ENCODE assay signal across 16 cellular contexts in genomic region chr16:57123969-57124674, GRCh38. TPM values are rescaled to one million over a fixed set of nuclear protein-coding genes. Genes with fewer than 3 reads are reported as not detected.
DNase-seq lines count a peak whose midpoint lies in the region; ATAC-seq and TF ChIP-seq lines count a peak whose summit lies in the region.
"Had no signal": no experiment of that assay in that cellular context is flagged by ENCODE, and none has a peak within 500 bp of the region (broad histone marks: within the 10 kb centered on the region; RNA-seq: fewer than 3 reads in every experiment).

No MANE protein-coding gene starts in this region.

- H3K27ac ChIP-seq in endodermal cell (ENCODE audit: low read depth, low read length) (no peak overlapping the region), thyroid gland (no peak overlapping the region)

- CTCF ChIA-PET in activated naive CD4-positive, alpha-beta T cell treated with anti-CD3 and anti-CD28 coated beads, Interleukin-2, amount 10 ng/mL, durations not matched to agents 7 days and 5 days (lab: Charles Lee), result no interaction called here
- CTCF ChIA-PET in T-cell (lab: Charles Lee), result no interaction called here

- peaks cover 12% of the 10 kb centered on the region for H3K36me3 Mint-ChIP-seq in activated naive CD4-positive, alpha-beta T cell treated with anti-CD3 and anti-CD28 coated beads, Interleukin-2, amount 10 ng/mL, durations not matched to agents 7 days and 5 days
- H3K36me3 Mint-ChIP-seq in T-cell (no peaks in the 10 kb centered on the region), endodermal cell (ENCODE audit: low read depth) (no peaks in the 10 kb centered on the region)

- H3K4me3 Mint-ChIP-seq in activated naive CD4-positive, alpha-beta T cell treated with anti-CD3 and anti-CD28 coated beads, Interleukin-2, amount 10 ng/mL, durations not matched to agents 7 days and 5 days, result no peak overlapping the region
- H3K4me3 Mint-ChIP-seq in T-cell (peak overlapping the region in 2 of 3 donors; percentile 8 to 65), endodermal cell (no peak overlapping the region)

- 90 to 91% methylated on average over 4 to 11 of the region's 11 CpGs for WGBS in endodermal cell (ENCODE audit: insufficient coverage in 1 of 2, insufficient read length in 1 of 2), 2 experiments
- 52 to 60% methylated on average over 11 of the region's 11 CpGs for WGBS in thyroid gland, 2 donors

- no peak for TF ChIP-seq POLR2A in thyroid gland (IDR thresholded peaks at IDR 0.05)

- POLR2A ChIA-PET in T-cell (lab: Charles Lee), result no interaction called here

- peak overlapping the region; percentile 91 for H3K27ac Mint-ChIP-seq in activated naive CD4-positive, alpha-beta T cell treated with anti-CD3 and anti-CD28 coated beads, Interleukin-2, amount 10 ng/mL, durations not matched to agents 7 days and 5 days
- peak overlapping the region; percentile 88 to 90 for H3K27ac Mint-ChIP-seq in T-cell
- H3K27ac Mint-ChIP-seq in endodermal cell, result peak overlapping the region; percentile 24

- H3K4me1 ChIP-seq in endodermal cell (ENCODE audit: control insufficient read depth, insufficient read depth, low read length), result no peaks in the 10 kb centered on the region
- H3K4me1 ChIP-seq in thyroid gland, result peaks cover 5 to 9% of the 10 kb centered on the region in 2 donors

- TF ChIP-seq CTCF in endodermal cell (conservative IDR thresholded peaks at IDR 0.05) (no peak), thyroid gland (IDR thresholded peaks at IDR 0.05) (no peak)

- ATAC-seq in T-cell (replicated peaks in 1 of 4) (peak in 3 of 4 experiments; percentile 36 to 62 (median 39)), GM21576 (IDR thresholded peaks at IDR 0.05; ENCODE audit: unreplicated experiment) (no peak)
- ATAC-seq: left colon had no signal

- no peak overlapping the region for H3K4me3 ChIP-seq in endodermal cell (ENCODE audit: low read length)
- H3K4me3 ChIP-seq in thyroid gland (replicated peaks in 1 of 3), result no peak overlapping the region
- H3K4me3 ChIP-seq: tibial nerve had no signal

- H3K4me1 Mint-ChIP-seq in activated naive CD4-positive, alpha-beta T cell treated with anti-CD3 and anti-CD28 coated beads, Interleukin-2, amount 10 ng/mL, durations not matched to agents 7 days and 5 days, result peaks cover 58% of the 10 kb centered on the region
- H3K4me1 Mint-ChIP-seq in T-cell (peaks cover 57 to 62% (median 58%) of the 10 kb centered on the region in 3 donors), endodermal cell (no peaks in the 10 kb centered on the region)

- H3K9ac ChIP-seq in endodermal cell (ENCODE audit: extremely low read depth, low read length, poor library complexity, severe bottlenecking), result no peak overlapping the region

- H3K27me3 ChIP-seq in endodermal cell (ENCODE audit: control insufficient read depth, insufficient read depth, low read length, poor library complexity, severe bottlenecking) (no peaks in the 10 kb centered on the region), thyroid gland (no peaks in the 10 kb centered on the region)
- H3K27me3 ChIP-seq: tibial nerve had no signal

- no peaks in the 10 kb centered on the region for H3K9me3 Mint-ChIP-seq in activated naive CD4-positive, alpha-beta T cell treated with anti-CD3 and anti-CD28 coated beads, Interleukin-2, amount 10 ng/mL, durations not matched to agents 7 days and 5 days
- H3K9me3 Mint-ChIP-seq in T-cell, result no peaks in the 10 kb centered on the region
- no peaks in the 10 kb centered on the region for H3K9me3 Mint-ChIP-seq in endodermal cell

- peak; percentile 50 for DNase-seq in activated naive CD4-positive, alpha-beta T cell treated with anti-CD3 and anti-CD28 coated beads, Interleukin-2, amount 10 ng/mL, durations not matched to agents 7 days and 5 days
- DNase-seq in activated naive CD4-positive, alpha-beta T cell (lab: John Stamatoyannopoulos, UW), result no peak
- DNase-seq in T-cell, result peak in 2 of 34 experiments; percentile 10 to 25
- DNase-seq in endodermal cell, result no peak
- peak; percentile 54 for DNase-seq in thyroid gland
- no peak for DNase-seq in AG08396 (ENCODE audit: low spot score)
- no peak for DNase-seq in NCI-H82 treated with DMSO at 0.1 percent for 48 hours (lab: John Stamatoyannopoulos, UW; ENCODE audit: unreplicated experiment)
- DNase-seq: activated CD4-positive, alpha-beta T cell treated with anti-CD3 and anti-CD28 coated beads for 48 hours; activated effector memory CD4-positive, alpha-beta T cell treated with Interleukin-2 at 50 U/mL for 16 hours; DMS53; effector CD4-positive, alpha-beta T cell; left colon; NCI-H1930; NCI-H774 had no signal

- intact Hi-C loops in thyroid gland (cut with DNase I), result no loop called here

- H3K27me3 Mint-ChIP-seq in activated naive CD4-positive, alpha-beta T cell treated with anti-CD3 and anti-CD28 coated beads, Interleukin-2, amount 10 ng/mL, durations not matched to agents 7 days and 5 days, result no peaks in the 10 kb centered on the region
- H3K27me3 Mint-ChIP-seq in T-cell, result no peaks in the 10 kb centered on the region
- no peaks in the 10 kb centered on the region for H3K27me3 Mint-ChIP-seq in endodermal cell (ENCODE audit: insufficient read depth)

- H3K9me3 ChIP-seq in endodermal cell (ENCODE audit: control insufficient read depth, low read length) (no peaks in the 10 kb centered on the region), thyroid gland (no peaks in the 10 kb centered on the region)
- H3K9me3 ChIP-seq: tibial nerve had no signal

- no peaks in the 10 kb centered on the region for H3K36me3 ChIP-seq in endodermal cell (ENCODE audit: control insufficient read depth, insufficient read depth, low read length)
- peaks cover 0 to 13% of the 10 kb centered on the region in 2 donors for H3K36me3 ChIP-seq in thyroid gland

RNA-seq across cellular contexts. Expression of gene CPNE2, which starts 31.7 kb away (rescaled TPM):
- total RNA-seq in T-cell, result 1 to 10 TPM; 5.5 to 9.3 (median 6.1) TPM
- 10 to 100 TPM; 12.3 to 16.6 TPM for total RNA-seq in endodermal cell
- polyA plus RNA-seq in endodermal cell (2013, experiment 1 of 2), result 32.5 TPM
- 39.2 TPM for polyA plus RNA-seq in endodermal cell (2013, experiment 2 of 2)
- 10 to 100 TPM; 26.6 to 33.3 (median 29.2) TPM for total RNA-seq in thyroid gland

Comparison
In these comparisons a context has a peak if more than half of its experiments do, and no peak if none do; other contexts are left out.
1. DNase-seq: peak in activated naive CD4-positive, alpha-beta T cell treated with anti-CD3 and anti-CD28 coated beads, Interleukin-2, amount 10 ng/mL, durations not matched to agents 7 days and 5 days (single experiment) and thyroid gland (2 of 2); none in activated naive CD4-positive, alpha-beta T cell (0 of 4), endodermal cell (single experiment), AG08396 (single experiment) and NCI-H82 treated with DMSO at 0.1 percent for 48 hours (single experiment).
2. H3K27ac Mint-ChIP-seq: peak in every context shown above with its lines; median percentile 91 in activated naive CD4-positive, alpha-beta T cell treated with anti-CD3 and anti-CD28 coated beads, Interleukin-2, amount 10 ng/mL, durations not matched to agents 7 days and 5 days; 89 in T-cell; 24 in endodermal cell.
3. H3K4me3 Mint-ChIP-seq: peak in T-cell (2 of 3); none in activated naive CD4-positive, alpha-beta T cell treated with anti-CD3 and anti-CD28 coated beads, Interleukin-2, amount 10 ng/mL, durations not matched to agents 7 days and 5 days (single experiment) and endodermal cell (single experiment).